8 cellular contexts compared by ENCODE assay signal in genomic region chr17:47821424-47822379, GRCh38. TPM values are rescaled to one million over a fixed set of nuclear protein-coding genes. Genes with fewer than 3 reads are reported as not detected.
DNase-seq lines count a peak whose midpoint lies in the region; ATAC-seq and TF ChIP-seq lines count a peak whose summit lies in the region.

Gene OSBPL7 (minus strand): TSS chr17:47821794. CDS start chr17:47820278, 1,516 bp downstream.

- H3K4me1 ChIP-seq in stomach, result peaks cover 16 to 37% (median 33%) of the 10 kb centered on the region in 4 donors

- H3K79me2 ChIP-seq in neural cell (replicated peaks; ENCODE audit: insufficient read depth, low read length), result no peaks in the 10 kb centered on the region

- H3K9ac ChIP-seq in neural cell (ENCODE audit: low read length), result peak within 1 kb of the TSS; percentile 72

- no peaks in the 10 kb centered on the region for H3F3A ChIP-seq in neural cell (ENCODE audit: insufficient read depth, low read length, poor library complexity, severe bottlenecking)

- peak; percentile 70 for TF ChIP-seq CTCF in neural cell (IDR thresholded peaks at IDR 0.05; ENCODE audit: poor library complexity, severe bottlenecking)
- TF ChIP-seq CTCF in stomach (IDR thresholded peaks at IDR 0.05), result peak in 1 of 7 experiments; percentile 22

- H3K27me3 ChIP-seq in neural cell (ENCODE audit: insufficient read depth, low read depth, low read length) (no peaks in the 10 kb centered on the region), stomach (no peaks in the 10 kb centered on the region)

- WGBS in stomach, 5 donors, result 3 to 12% (median 4%) methylated on average over 7 to 21 of the region's 21 CpGs

- H3K36me3 ChIP-seq in neural cell (ENCODE audit: insufficient read depth, low read length) (no peaks in the 10 kb centered on the region), stomach (peaks cover 55 to 70% (median 68%) of the 10 kb centered on the region in 4 donors)

- no peaks in the 10 kb centered on the region for H3K9me2 ChIP-seq in neural cell (ENCODE audit: insufficient read depth, low read length)

- no peak for TF ChIP-seq RAD21 in neural cell (conservative IDR thresholded peaks at IDR 0.05)

- peak within 1 kb of the TSS; percentile 34 for H3K27ac ChIP-seq in neural cell (ENCODE audit: low read length)
- H3K27ac ChIP-seq in stomach, result peak within 1 kb of the TSS; percentile 63 to 88 (median 87)

- no peaks in the 10 kb centered on the region for H4K20me1 ChIP-seq in neural cell (ENCODE audit: insufficient read depth)

- no peak for TF ChIP-seq EP300 in neural cell (conservative IDR thresholded peaks at IDR 0.05; ENCODE audit: poor library complexity, severe bottlenecking)
- TF ChIP-seq EP300 in stomach (IDR thresholded peaks at IDR 0.05), result no peak

- intact Hi-C loops in stomach (cut with DNase I; ENCODE audit: low total_unique reads), result no loop called here

- ATAC-seq in GM21576 (IDR thresholded peaks at IDR 0.05; ENCODE audit: unreplicated experiment), result peak; percentile 85

- peak; percentile 92 for TF ChIP-seq POLR2A in Raji (IDR thresholded peaks at IDR 0.05; ENCODE audit: insufficient read depth, low read depth, low read length)
- peak in 1 of 4 donors; percentile 72 for TF ChIP-seq POLR2A in stomach (IDR thresholded peaks at IDR 0.05)

- H3K9me3 ChIP-seq in neural cell (ENCODE audit: low read length) (no peaks in the 10 kb centered on the region), stomach (no peaks in the 10 kb centered on the region)

- peak within 1 kb of the TSS; percentile 91 for H3K4me2 ChIP-seq in neural cell (ENCODE audit: low read length)

- H3K4me3 ChIP-seq in neural cell (ENCODE audit: low read length), result peak within 1 kb of the TSS; percentile 96
- peak within 1 kb of the TSS; percentile 59 to 77 (median 70) for H3K4me3 ChIP-seq in stomach

- H2AFZ ChIP-seq in neural cell (ENCODE audit: low read depth, low read length), result peak within 1 kb of the TSS; percentile 45

- DNase-seq in D341Med (ENCODE audit: low spot score) (peak; percentile 94), Kasumi-1 (lab: John Stamatoyannopoulos, UW) (peak; percentile 98), fibroblast of the conjunctiva (ENCODE audit: low read depth) (peak; percentile 58), stomach (peak; percentile 81)
- DNase-seq in activated T-helper 9 cell treated with anti-CD3 and anti-CD28 coated beads, Interleukin-2, amount 50 U/mL, for 16 hours (ENCODE audit: low read depth), result peak; percentile 57

TF ChIP-seq in neural cell, 6 proteins besides CTCF, POLR2A, EP300 and RAD21:
- TF ChIP-seq MXI1 (conservative IDR thresholded peaks at IDR 0.05; ENCODE audit: poor library complexity, severe bottlenecking) (peak; percentile 66), EZH2 (IDR thresholded peaks at IDR 0.05; ENCODE audit: borderline replicate concordance, insufficient read depth, low read length, poor library complexity, severe bottlenecking) (no peak), TAF1 (IDR thresholded peaks at IDR 0.05; ENCODE audit: low read depth) (no peak), POLR2AphosphoS5 (IDR thresholded peaks at IDR 0.05) (peak; percentile 72), SMC3 (conservative IDR thresholded peaks at IDR 0.05; ENCODE audit: poor library complexity) (no peak), REST (IDR thresholded peaks at IDR 0.05; ENCODE audit: borderline replicate concordance) (no peak)
TF ChIP-seq in neural cell: peak in this region for 2.

RNA-seq across cellular contexts. Expression of gene OSBPL7, which starts in this region (rescaled TPM):
- polyA plus RNA-seq in neural cell (10.0 and 11.4 TPM in 2 replicates), stomach (10 to 100 TPM in 2 of 3 donors, 1 to 10 TPM in 1; 7.9 to 22.6 (median 19.4) TPM)
- 10.4 and 13.1 TPM in 2 replicates for polyA minus RNA-seq in neural cell
- 100 to 1,000 TPM in 3 of 5 donors, 10 to 100 TPM in 2; 26.3 to 330 (median 141) TPM for total RNA-seq in stomach

Comparison
In these comparisons a context has a peak if more than half of its experiments do, and no peak if none do; other contexts are left out.
1. Peak in every context shown above with its lines: DNase-seq, ATAC-seq, H3K4me3 ChIP-seq and H3K27ac ChIP-seq.